2 cellular contexts compared by ENCODE assay signal in genomic region chr17:30376621-30377452, GRCh38.
TF ChIP-seq lines count a peak whose summit lies in the region.

No MANE protein-coding gene starts in this region.

TF ChIP-seq in HepG2, 621 proteins besides CTCF, POLR2A, EP300 and RAD21 (continues in another document):
- TF ChIP-seq SMAD1 (CRISPR knock-in tag; IDR thresholded peaks at IDR 0.05; ENCODE audit: borderline replicate concordance, low read depth) (no peak), GABPB1 (CRISPR knock-in tag; IDR thresholded peaks at IDR 0.05) (0 out of 2 replicates have a peak, but pooled peaks have one; percentile 8), NR2C2 (CRISPR knock-in tag; IDR thresholded peaks at IDR 0.05; ENCODE audit: borderline replicate concordance) (no peak), ZNF839 (CRISPR knock-in tag; IDR thresholded peaks at IDR 0.05; ENCODE audit: borderline replicate concordance) (no peak), GABPA (IDR thresholded peaks at IDR 0.05; ENCODE audit: low read depth, low read length) (no peak), GABPA (CRISPR knock-in tag; IDR thresholded peaks at IDR 0.05; ENCODE audit: low read depth) (0 out of 2 replicates have a peak, but pooled peaks have one; percentile 26), MED1 (CRISPR knock-in tag; IDR thresholded peaks at IDR 0.05) (peak; percentile 72), NAIF1 (CRISPR knock-in tag; IDR thresholded peaks at IDR 0.05; ENCODE audit: borderline replicate concordance) (0 out of 2 replicates have a peak, but pooled peaks have one; percentile 34), ZNF704 (CRISPR knock-in tag; IDR thresholded peaks at IDR 0.05; ENCODE audit: borderline replicate concordance) (no peak), CREB1 (IDR thresholded peaks at IDR 0.05) (no peak), CREB1 (CRISPR knock-in tag; IDR thresholded peaks at IDR 0.05) (peak; percentile 39; the same call in 1 of the 2 replicates), ZFP62 (CRISPR knock-in tag; IDR thresholded peaks at IDR 0.05) (no peak), EZH2 (conservative IDR thresholded peaks at IDR 0.05; ENCODE audit: low read depth, low read length) (no peak), ZNF441 (CRISPR knock-in tag; IDR thresholded peaks at IDR 0.05; ENCODE audit: borderline replicate concordance) (no peak), ZNF530 (CRISPR knock-in tag; IDR thresholded peaks at IDR 0.05; ENCODE audit: low read depth) (no peak), HNF4G (IDR thresholded peaks at IDR 0.05; ENCODE audit: borderline replicate concordance, low read depth, low read length) (no peak), HNF4G (CRISPR knock-in tag; IDR thresholded peaks at IDR 0.05; ENCODE audit: borderline replicate concordance, low read depth) (no peak), TIGD3 (CRISPR knock-in tag; IDR thresholded peaks at IDR 0.05; ENCODE audit: borderline replicate concordance) (no peak), ZNF414 (CRISPR knock-in tag; IDR thresholded peaks at IDR 0.05) (no peak), ZNF724P (CRISPR knock-in tag; IDR thresholded peaks at IDR 0.05; ENCODE audit: borderline replicate concordance) (no peak)
- TF ChIP-seq, protein P1, sequence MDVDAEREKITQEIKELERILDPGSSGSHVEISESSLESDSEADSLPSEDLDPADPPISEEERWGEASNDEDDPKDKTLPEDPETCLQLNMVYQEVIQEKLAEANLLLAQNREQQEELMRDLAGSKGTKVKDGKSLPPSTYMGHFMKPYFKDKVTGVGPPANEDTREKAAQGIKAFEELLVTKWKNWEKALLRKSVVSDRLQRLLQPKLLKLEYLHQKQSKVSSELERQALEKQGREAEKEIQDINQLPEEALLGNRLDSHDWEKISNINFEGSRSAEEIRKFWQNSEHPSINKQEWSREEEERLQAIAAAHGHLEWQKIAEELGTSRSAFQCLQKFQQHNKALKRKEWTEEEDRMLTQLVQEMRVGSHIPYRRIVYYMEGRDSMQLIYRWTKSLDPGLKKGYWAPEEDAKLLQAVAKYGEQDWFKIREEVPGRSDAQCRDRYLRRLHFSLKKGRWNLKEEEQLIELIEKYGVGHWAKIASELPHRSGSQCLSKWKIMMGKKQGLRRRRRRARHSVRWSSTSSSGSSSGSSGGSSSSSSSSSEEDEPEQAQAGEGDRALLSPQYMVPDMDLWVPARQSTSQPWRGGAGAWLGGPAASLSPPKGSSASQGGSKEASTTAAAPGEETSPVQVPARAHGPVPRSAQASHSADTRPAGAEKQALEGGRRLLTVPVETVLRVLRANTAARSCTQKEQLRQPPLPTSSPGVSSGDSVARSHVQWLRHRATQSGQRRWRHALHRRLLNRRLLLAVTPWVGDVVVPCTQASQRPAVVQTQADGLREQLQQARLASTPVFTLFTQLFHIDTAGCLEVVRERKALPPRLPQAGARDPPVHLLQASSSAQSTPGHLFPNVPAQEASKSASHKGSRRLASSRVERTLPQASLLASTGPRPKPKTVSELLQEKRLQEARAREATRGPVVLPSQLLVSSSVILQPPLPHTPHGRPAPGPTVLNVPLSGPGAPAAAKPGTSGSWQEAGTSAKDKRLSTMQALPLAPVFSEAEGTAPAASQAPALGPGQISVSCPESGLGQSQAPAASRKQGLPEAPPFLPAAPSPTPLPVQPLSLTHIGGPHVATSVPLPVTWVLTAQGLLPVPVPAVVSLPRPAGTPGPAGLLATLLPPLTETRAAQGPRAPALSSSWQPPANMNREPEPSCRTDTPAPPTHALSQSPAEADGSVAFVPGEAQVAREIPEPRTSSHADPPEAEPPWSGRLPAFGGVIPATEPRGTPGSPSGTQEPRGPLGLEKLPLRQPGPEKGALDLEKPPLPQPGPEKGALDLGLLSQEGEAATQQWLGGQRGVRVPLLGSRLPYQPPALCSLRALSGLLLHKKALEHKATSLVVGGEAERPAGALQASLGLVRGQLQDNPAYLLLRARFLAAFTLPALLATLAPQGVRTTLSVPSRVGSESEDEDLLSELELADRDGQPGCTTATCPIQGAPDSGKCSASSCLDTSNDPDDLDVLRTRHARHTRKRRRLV (CRISPR knock-in tag; IDR thresholded peaks at IDR 0.05), result peak; percentile 86

TF ChIP-seq in K562, 482 proteins besides CTCF, POLR2A, EP300 and RAD21:
- TF ChIP-seq EGR1 (conservative IDR thresholded peaks at IDR 0.05) (0 out of 2 replicates have a peak, but pooled peaks have one; percentile 29), CEBPB (tag; IDR thresholded peaks at IDR 0.05) (peak; percentile 33; the same call in 1 of the 2 replicates), L3MBTL2 (IDR thresholded peaks at IDR 0.05) (peak; percentile 45; the same call in 1 of the 2 replicates), COPS2 (conservative IDR thresholded peaks at IDR 0.05) (no peak), ZNF445 (CRISPR knock-in tag; IDR thresholded peaks at IDR 0.05; ENCODE audit: low read depth) (no peak), MXD1 (CRISPR knock-in tag; IDR thresholded peaks at IDR 0.05; ENCODE audit: borderline replicate concordance, poor library complexity, severe bottlenecking) (no peak), ZNF197 (CRISPR knock-in tag; IDR thresholded peaks at IDR 0.05; ENCODE audit: low read depth) (no peak), ZNF316 (IDR thresholded peaks at IDR 0.05) (no peak), ZSCAN29 (IDR thresholded peaks at IDR 0.05) (no peak), RBM22 (IDR thresholded peaks at IDR 0.05; ENCODE audit: low read depth, low read length, poor library complexity, severe bottlenecking) (no peak), HMGXB4 (CRISPR knock-in tag; IDR thresholded peaks at IDR 0.05) (no peak), FOXK2 (conservative IDR thresholded peaks at IDR 0.05 in 1 of 2, IDR thresholded peaks at IDR 0.05 in 1 of 2; ENCODE audit: low read depth in 2 of 2) (peak in 1 of 2 experiments; percentile 73; a peak in 2 of 4 replicates), U2AF1 (optimal IDR thresholded peaks at IDR 0.05; ENCODE audit: low read depth, low read length) (no peak), PRMT5 (CRISPR knock-in tag; IDR thresholded peaks at IDR 0.05) (no peak), NRF1 (conservative IDR thresholded peaks at IDR 0.05 in 1 of 2, IDR thresholded peaks at IDR 0.05 in 1 of 2) (no peak), ZNF175 (CRISPR knock-in tag; IDR thresholded peaks at IDR 0.05; ENCODE audit: low read depth) (no peak)
- TF ChIP-seq, protein P2, sequence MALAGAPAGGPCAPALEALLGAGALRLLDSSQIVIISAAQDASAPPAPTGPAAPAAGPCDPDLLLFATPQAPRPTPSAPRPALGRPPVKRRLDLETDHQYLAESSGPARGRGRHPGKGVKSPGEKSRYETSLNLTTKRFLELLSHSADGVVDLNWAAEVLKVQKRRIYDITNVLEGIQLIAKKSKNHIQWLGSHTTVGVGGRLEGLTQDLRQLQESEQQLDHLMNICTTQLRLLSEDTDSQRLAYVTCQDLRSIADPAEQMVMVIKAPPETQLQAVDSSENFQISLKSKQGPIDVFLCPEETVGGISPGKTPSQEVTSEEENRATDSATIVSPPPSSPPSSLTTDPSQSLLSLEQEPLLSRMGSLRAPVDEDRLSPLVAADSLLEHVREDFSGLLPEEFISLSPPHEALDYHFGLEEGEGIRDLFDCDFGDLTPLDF (CRISPR knock-in tag; IDR thresholded peaks at IDR 0.05), result no peak
- TF ChIP-seq, protein P3, sequence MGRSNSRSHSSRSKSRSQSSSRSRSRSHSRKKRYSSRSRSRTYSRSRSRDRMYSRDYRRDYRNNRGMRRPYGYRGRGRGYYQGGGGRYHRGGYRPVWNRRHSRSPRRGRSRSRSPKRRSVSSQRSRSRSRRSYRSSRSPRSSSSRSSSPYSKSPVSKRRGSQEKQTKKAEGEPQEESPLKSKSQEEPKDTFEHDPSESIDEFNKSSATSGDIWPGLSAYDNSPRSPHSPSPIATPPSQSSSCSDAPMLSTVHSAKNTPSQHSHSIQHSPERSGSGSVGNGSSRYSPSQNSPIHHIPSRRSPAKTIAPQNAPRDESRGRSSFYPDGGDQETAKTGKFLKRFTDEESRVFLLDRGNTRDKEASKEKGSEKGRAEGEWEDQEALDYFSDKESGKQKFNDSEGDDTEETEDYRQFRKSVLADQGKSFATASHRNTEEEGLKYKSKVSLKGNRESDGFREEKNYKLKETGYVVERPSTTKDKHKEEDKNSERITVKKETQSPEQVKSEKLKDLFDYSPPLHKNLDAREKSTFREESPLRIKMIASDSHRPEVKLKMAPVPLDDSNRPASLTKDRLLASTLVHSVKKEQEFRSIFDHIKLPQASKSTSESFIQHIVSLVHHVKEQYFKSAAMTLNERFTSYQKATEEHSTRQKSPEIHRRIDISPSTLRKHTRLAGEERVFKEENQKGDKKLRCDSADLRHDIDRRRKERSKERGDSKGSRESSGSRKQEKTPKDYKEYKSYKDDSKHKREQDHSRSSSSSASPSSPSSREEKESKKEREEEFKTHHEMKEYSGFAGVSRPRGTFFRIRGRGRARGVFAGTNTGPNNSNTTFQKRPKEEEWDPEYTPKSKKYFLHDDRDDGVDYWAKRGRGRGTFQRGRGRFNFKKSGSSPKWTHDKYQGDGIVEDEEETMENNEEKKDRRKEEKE (IDR thresholded peaks at IDR 0.05; ENCODE audit: borderline replicate concordance in 1 of 2, control insufficient read depth in 1 of 2, low read depth in 2 of 2, low read length in 1 of 2), result no peak
